In genomic region chr7:129825554-129826267, GRCh38 we compare ENCODE assay signal across 8 cellular contexts.
DNase-seq lines count a peak whose midpoint lies in the region; ATAC-seq and TF ChIP-seq lines count a peak whose summit lies in the region.

No MANE protein-coding gene starts in this region.

- DNase-seq in ELF-1 (ENCODE audit: low read depth, low spot score), result peak; percentile 86
- DNase-seq in GM23248, result peak; percentile 89
- peak; percentile 66 for DNase-seq in LHCN-M2 (ENCODE audit: low read depth)
- DNase-seq in SK-N-DZ (ENCODE audit: low spot score), result peak; percentile 73
- peak; percentile 86 to 97 for DNase-seq in activated naive CD4-positive, alpha-beta T cell treated with anti-CD3 and anti-CD28 coated beads, Interleukin-2, amount 50 U/mL, for 72 hours (ENCODE audit: low spot score in 2 of 2)
- DNase-seq in Right ventricle myocardium inferior (ENCODE audit: missing footprints), result peak; percentile 96
- DNase-seq in ovary, result peak; percentile 85 to 94 (median 93)
- DNase-seq in tibial artery, result peak; percentile 84 to 90

- H3K4me1 ChIP-seq in GM23248 (ENCODE audit: insufficient read depth) (peaks cover 13% of the 10 kb centered on the region), ovary (ENCODE audit: insufficient read depth) (peaks cover 6% of the 10 kb centered on the region), tibial artery (peaks cover 9 to 37% (median 21%) of the 10 kb centered on the region in 4 donors)

- H3K79me2 ChIP-seq in GM23248 (ENCODE audit: insufficient read depth), result no peaks in the 10 kb centered on the region

- H3K27ac ChIP-seq in GM23248 (no peak overlapping the region), ovary (no peak overlapping the region), tibial artery (peak overlapping the region; percentile 78 to 81)

- H3K9me3 Mint-ChIP-seq in activated naive CD4-positive, alpha-beta T cell treated with anti-CD3 and anti-CD28 coated beads, Interleukin-2, amount 50 U/mL, for 72 hours, result no peaks in the 10 kb centered on the region

- peak; percentile 49 to 95 (median 52) for TF ChIP-seq CTCF in ovary (IDR thresholded peaks at IDR 0.05)
- peak; percentile 64 to 98 for TF ChIP-seq CTCF in tibial artery (IDR thresholded peaks at IDR 0.05)

- peak; percentile 80 to 83 for ATAC-seq in activated naive CD4-positive, alpha-beta T cell treated with anti-CD3 and anti-CD28 coated beads, Interleukin-2, amount 50 U/mL, for 72 hours
- peak; percentile 89 for ATAC-seq in Right ventricle myocardium inferior

- H2AFZ ChIP-seq in GM23248, result peak overlapping the region; percentile 82

- intact Hi-C loops in Right ventricle myocardium inferior (cut with DNase I), result loop anchor here (1.0 kb wide), 1 partner anchor 161 kb away; no protein-coding TSS in a partner anchor
- intact Hi-C loops in ovary (cut with DNase I), result loop anchor here in 2 of 4 donors (2.0 to 10.0 kb wide), 4 partner anchors 179 to 451 kb away; partner anchors contain the start of gene NRF1 (in 1 of the 2)
- intact Hi-C loops in tibial artery (cut with DNase I; ENCODE audit: low total_unique reads), result loop anchor here (2.0 to 10.0 kb wide), 5 partner anchors 123 to 461 kb away; partner anchors contain the start of gene NRF1

- H3K9ac ChIP-seq in GM23248, result peak overlapping the region; percentile 72

- in situ Hi-C loops in GM23248 (cut with MboI), result loop anchor here (10.0 kb wide), 1 partner anchor 161 kb away; no protein-coding TSS in a partner anchor

- TF ChIP-seq POLR2A in ovary (IDR thresholded peaks at IDR 0.05), result no peak

- no peaks in the 10 kb centered on the region for H3K9me2 ChIP-seq in GM23248 (ENCODE audit: insufficient read depth)

- H3K9me3 ChIP-seq in GM23248 (ENCODE audit: low read depth) (no peaks in the 10 kb centered on the region), ovary (no peaks in the 10 kb centered on the region), tibial artery (no peaks in the 10 kb centered on the region)

- H3K4me3 ChIP-seq in GM23248, result peak overlapping the region; percentile 83
- peak overlapping the region; percentile 66 for H3K4me3 ChIP-seq in ovary
- peak overlapping the region; percentile 59 to 70 for H3K4me3 ChIP-seq in tibial artery

- H3K36me3 Mint-ChIP-seq in activated naive CD4-positive, alpha-beta T cell treated with anti-CD3 and anti-CD28 coated beads, Interleukin-2, amount 50 U/mL, for 72 hours, result no peaks in the 10 kb centered on the region

- H3F3A ChIP-seq in GM23248 (ENCODE audit: insufficient read depth), result peaks cover 14% of the 10 kb centered on the region

- H3K27ac Mint-ChIP-seq in activated naive CD4-positive, alpha-beta T cell treated with anti-CD3 and anti-CD28 coated beads, Interleukin-2, amount 50 U/mL, for 72 hours, result peak overlapping the region; percentile 81 to 88

- 2 to 4% methylated on average over 30 to 35 of the region's 58 CpGs for WGBS in GM23248 (ENCODE audit: low coverage in 1 of 2, low lambda C conversion rate in 2 of 2, missing lambda C conversion rate in 2 of 2), 2 experiments
- WGBS in ovary, 3 donors, result 1 to 2% (median 1%) methylated on average over 36 to 58 of the region's 58 CpGs

- TF ChIP-seq EP300 in ovary (IDR thresholded peaks at IDR 0.05), result no peak

- no peaks in the 10 kb centered on the region for H3K36me3 ChIP-seq in GM23248 (ENCODE audit: low read depth)
- no peaks in the 10 kb centered on the region for H3K36me3 ChIP-seq in ovary
- H3K36me3 ChIP-seq in tibial artery, result no peaks in the 10 kb centered on the region

- H3K4me2 ChIP-seq in GM23248 (ENCODE audit: unreplicated experiment), result peak overlapping the region; percentile 78

- no peaks in the 10 kb centered on the region for H4K20me1 ChIP-seq in GM23248 (ENCODE audit: insufficient read depth)

- H3K27me3 ChIP-seq in GM23248 (replicated peaks; ENCODE audit: insufficient read depth) (no peaks in the 10 kb centered on the region), ovary (no peaks in the 10 kb centered on the region), tibial artery (no peaks in the 10 kb centered on the region)

Comparison
In these comparisons a context has a peak if more than half of its experiments do, and no peak if none do; other contexts are left out.
1. H3K27ac ChIP-seq: peak in tibial artery (2 of 2); none in GM23248 (single experiment) and ovary (0 of 2).
2. Peak in every context shown above with its lines, with median percentiles within 50 percentile points of each other: DNase-seq and H3K4me3 ChIP-seq.